8 cellular contexts compared by ENCODE assay signal in genomic region chr16:81006472-81007311, GRCh38. TPM values are rescaled to one million over a fixed set of nuclear protein-coding genes. Genes with fewer than 3 reads are reported as not detected.
A peak's percentile ranks its signal among the peaks of the same experiment; 100 is the strongest.
DNase-seq lines count a peak whose midpoint lies in the region; ATAC-seq and TF ChIP-seq lines count a peak whose summit lies in the region.

Gene CENPN (plus strand): TSS chr16:81007214. CDS start chr16:81011940, 4,726 bp downstream.
Gene CMC2 (minus strand): TSS chr16:81006885. CDS start chr16:80997394, 9,491 bp downstream.

- H3K27me3 ChIP-seq in mammary epithelial cell (ENCODE audit: insufficient read depth, low read length) (no peaks in the 10 kb centered on the region), iPS-20b (ENCODE audit: insufficient read depth, low read length) (no peaks in the 10 kb centered on the region)

- peaks cover 91% of the 10 kb centered on the region for H3K79me2 ChIP-seq in mammary epithelial cell (ENCODE audit: insufficient read depth, low read length)

- dilution Hi-C loops in mammary epithelial cell (cut with HindIII; ENCODE audit: low sequenced_read_pairs): no loop called here

- TF ChIP-seq CTCF in WI38 (IDR thresholded peaks at IDR 0.05; ENCODE audit: low read depth, low read length) (no peak), mammary epithelial cell (conservative IDR thresholded peaks at IDR 0.05 in 1 of 2, IDR thresholded peaks at IDR 0.05 in 1 of 2; ENCODE audit: extremely low read depth in 1 of 2, insufficient read depth in 1 of 2, low read depth in 1 of 2, low read length in 2 of 2) (no peak)

- peak within 1 kb of the TSS; percentile 98 for H2AFZ ChIP-seq in mammary epithelial cell (ENCODE audit: low read depth, low read length)

- H3K4me1 ChIP-seq in mammary epithelial cell (ENCODE audit: insufficient read depth, low read length) (peaks cover 9% of the 10 kb centered on the region), iPS-20b (ENCODE audit: insufficient read depth, low read length) (peaks cover 7% of the 10 kb centered on the region; the same call in 1 of the 2 replicates)

- H3K27ac ChIP-seq in mammary epithelial cell (ENCODE audit: insufficient read depth, low read depth, low read length) (peak within 1 kb of the TSS; percentile 97), iPS-20b (ENCODE audit: low read length) (peak within 1 kb of the TSS; percentile 98), skin epidermis (peak within 1 kb of the TSS; percentile 73 to 100 (median 99))

- 9% methylated on average over 27 of the region's 80 CpGs for WGBS in mammary epithelial cell (ENCODE audit: low coverage, missing lambda C conversion rate)

- no peaks in the 10 kb centered on the region for H4K20me1 ChIP-seq in mammary epithelial cell (ENCODE audit: insufficient read depth, low read length)

- peak within 1 kb of the TSS; percentile 88 for H3K4me2 ChIP-seq in mammary epithelial cell (ENCODE audit: insufficient read depth, low read depth, low read length)

- CTCF ChIA-PET in mammary epithelial cell (lab: Charles Lee; ENCODE audit: low non-redundant PET): no interaction called here

- no peaks in the 10 kb centered on the region for H3K36me3 ChIP-seq in mammary epithelial cell (ENCODE audit: insufficient read depth, low read length)
- H3K36me3 ChIP-seq in iPS-20b (ENCODE audit: insufficient read depth, low read depth, low read length): peaks cover 23% of the 10 kb centered on the region

- intact Hi-C loops in mammary epithelial cell (cut with micrococcal nuclease): loop anchor here (1.0 to 10.0 kb wide), 3 partner anchors 29 to 308 kb away; partner anchors contain the start of genes ATMIN, C16orf46 and GAN

- BruUV-seq in mammary epithelial cell (replicated peaks; lab: Mats Ljungman, UMichigan): no TSS peak

- TF ChIP-seq POLR2A in GM18951 (IDR thresholded peaks at IDR 0.05; ENCODE audit: extremely low read depth, insufficient read depth, insufficient read length): peak; percentile 46

- DNase-seq in AG08395 (ENCODE audit: low spot score): peak; percentile 96
- peak; percentile 93 for DNase-seq in NCI-H2227 treated with DMSO at 0.1 percent for 48 hours (lab: John Stamatoyannopoulos, UW)
- peak; percentile 98 for DNase-seq in mammary epithelial cell

- peak; percentile 87 for ATAC-seq in HG03175 (IDR thresholded peaks at IDR 0.05; ENCODE audit: unreplicated experiment)

- in situ Hi-C loops in GM18951 (cut with MboI; ENCODE audit: low sequenced_read_pairs, unreplicated experiment): no loop called here
- in situ Hi-C loops in mammary epithelial cell (cut with MboI; ENCODE audit: low sequenced_read_pairs in 2 of 2): no loop called here

- H3K9ac ChIP-seq in mammary epithelial cell (ENCODE audit: insufficient read depth, low read length) (peak within 1 kb of the TSS; percentile 95), iPS-20b (ENCODE audit: low read depth, low read length) (peak within 1 kb of the TSS; percentile 99)

- H3K4me3 ChIP-seq in WI38 (ENCODE audit: low read depth, low read length): peak within 1 kb of the TSS; percentile 88
- H3K4me3 ChIP-seq in mammary epithelial cell (replicated peaks in 1 of 3; ENCODE audit: insufficient read depth in 1 of 3, low read depth in 2 of 3, low read length in 3 of 3): peak within 1 kb of the TSS; percentile 86 to 95 (median 93)
- peak within 1 kb of the TSS; percentile 95 for H3K4me3 ChIP-seq in iPS-20b (ENCODE audit: low read length)
- peak within 1 kb of the TSS; percentile 92 to 99 (median 97) for H3K4me3 ChIP-seq in skin epidermis

- H3K9me3 ChIP-seq in mammary epithelial cell (replicated peaks; ENCODE audit: insufficient read depth, low read length) (no peaks in the 10 kb centered on the region), iPS-20b (ENCODE audit: insufficient read depth, low read depth, low read length) (no peaks in the 10 kb centered on the region)

RNA-seq across cellular contexts. Expression of gene CENPN, which starts in this region (rescaled TPM):
- total RNA-seq in mammary epithelial cell: 10 to 100 TPM; 15.2 to 32.5 TPM
- polyA plus RNA-seq in mammary epithelial cell: 38.9 TPM
- 18.3 TPM for polyA minus RNA-seq in mammary epithelial cell

RNA-seq across cellular contexts. Expression of gene CMC2, which starts in this region (rescaled TPM):
- 10 to 100 TPM; 30.5 to 73.1 TPM for total RNA-seq in mammary epithelial cell
- polyA plus RNA-seq in mammary epithelial cell: 119 TPM
- polyA minus RNA-seq in mammary epithelial cell: 13.4 TPM

Comparison
In these comparisons a context has a peak if more than half of its experiments do, and no peak if none do; other contexts are left out.
1. Peak in every context shown above with its lines: DNase-seq, ATAC-seq, H3K4me3 ChIP-seq and H3K27ac ChIP-seq.